ENCODE assay signal across 12 cellular contexts in the genomic region with DNA sequence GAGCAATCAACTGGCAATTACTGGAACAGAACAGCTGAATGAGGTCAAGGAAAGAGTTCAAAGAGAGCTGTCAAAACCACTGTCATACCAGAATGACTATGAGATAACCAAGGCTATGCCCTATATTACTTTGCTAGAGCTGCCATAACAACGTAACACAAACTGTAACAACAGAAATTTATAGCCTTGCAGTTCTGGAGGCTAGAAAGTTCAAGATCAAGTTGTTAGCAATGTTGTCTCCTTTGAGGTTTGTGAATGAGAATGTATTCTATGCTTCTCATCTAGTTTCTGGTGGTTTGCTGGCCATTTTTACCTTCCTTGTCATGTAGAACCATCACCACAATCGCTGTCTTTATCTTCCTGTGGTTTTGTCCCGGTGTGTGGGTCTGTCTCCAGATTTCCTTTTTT.
DNase-seq lines count a peak whose midpoint lies in the region; ATAC-seq lines count a peak whose summit lies in the region.
"Had no signal": no experiment of that assay in that cellular context is flagged by ENCODE, and none has a peak within 500 bp of the region (broad histone marks: within the 10 kb centered on the region; RNA-seq: fewer than 3 reads in every experiment).

No MANE protein-coding gene starts in this region.

- no peak overlapping the region for H3K4me3 Mint-ChIP-seq in T-helper 2 cell treated with Interferon-gamma antibody and Interleukin-4, amounts not matched to agents 5 μg/mL and 100 μg/mL, for 36 hours

- peak; percentile 64 for DNase-seq in GDM1 (lab: John Stamatoyannopoulos, UW)
- peak; percentile 20 for DNase-seq in T-helper 2 cell treated with Interferon-gamma antibody and Interleukin-4, amounts not matched to agents 5 μg/mL and 100 μg/mL, for 36 hours (ENCODE audit: low spot score)
- no peak for DNase-seq in HUDEP-2 (lab: John Stamatoyannopoulos, UW; ENCODE audit: unreplicated experiment in 76 of 76)
- no peak for DNase-seq in NCI-H524 treated with DMSO at 0.1 percent for 48 hours (lab: John Stamatoyannopoulos, UW)
- DNase-seq in T-helper 9 cell = no peak
- no peak for DNase-seq in NCI-H2081 (lab: John Stamatoyannopoulos, UW)
- DNase-seq: body of pancreas, heart right ventricle, NCI-H510A had no signal

- H3K4me1 Mint-ChIP-seq in T-helper 2 cell treated with Interferon-gamma antibody and Interleukin-4, amounts not matched to agents 5 μg/mL and 100 μg/mL, for 36 hours (ENCODE audit: low read depth) = peaks cover 11% of the 10 kb centered on the region

- peak; percentile 97 for ATAC-seq in GM19351 (IDR thresholded peaks at IDR 0.05; ENCODE audit: unreplicated experiment)
- peak; percentile 78 for ATAC-seq in HG03064 (IDR thresholded peaks at IDR 0.05; ENCODE audit: low read depth, unreplicated experiment)
- ATAC-seq: body of pancreas, HCT116 had no signal

- H3K27me3 Mint-ChIP-seq in T-helper 2 cell treated with Interferon-gamma antibody and Interleukin-4, amounts not matched to agents 5 μg/mL and 100 μg/mL, for 36 hours (ENCODE audit: low read depth) = peaks cover 4% of the 10 kb centered on the region

- peak overlapping the region; percentile 63 for H3K27ac Mint-ChIP-seq in T-helper 2 cell treated with Interferon-gamma antibody and Interleukin-4, amounts not matched to agents 5 μg/mL and 100 μg/mL, for 36 hours

- no peaks in the 10 kb centered on the region for H3K36me3 Mint-ChIP-seq in T-helper 2 cell treated with Interferon-gamma antibody and Interleukin-4, amounts not matched to agents 5 μg/mL and 100 μg/mL, for 36 hours (ENCODE audit: low read depth)

- H3K9me3 Mint-ChIP-seq in T-helper 2 cell treated with Interferon-gamma antibody and Interleukin-4, amounts not matched to agents 5 μg/mL and 100 μg/mL, for 36 hours = no peaks in the 10 kb centered on the region

Comparison
In these comparisons a context has a peak if more than half of its experiments do, and no peak if none do; other contexts are left out.
1. DNase-seq: peak in GDM1 (single experiment) and T-helper 2 cell treated with Interferon-gamma antibody and Interleukin-4, amounts not matched to agents 5 μg/mL and 100 μg/mL, for 36 hours (single experiment); none in HUDEP-2 (0 of 76), NCI-H524 treated with DMSO at 0.1 percent for 48 hours (single experiment), T-helper 9 cell (single experiment) and NCI-H2081 (0 of 2).